10 cellular contexts compared by ENCODE assay signal in genomic region chr2:6777626-6778025, GRCh38.
"Had no signal": no experiment of that assay in that cellular context is flagged by ENCODE, and none has a peak within 500 bp of the region (broad histone marks: within the 10 kb centered on the region; RNA-seq: fewer than 3 reads in every experiment).

No MANE protein-coding gene starts in this region.

- H3K4me3 ChIP-seq: GM23248, HAP-1 had no signal

- DNase-seq: GM23248, GOT3, H7, HFFc6, KBM-7 had no signal

- H3K27ac Mint-ChIP-seq: HFFc6, IgD-negative memory B cell had no signal

- ATAC-seq: HCT116, HepG2 had no signal

- H3K9me3 ChIP-seq: HAP-1 had no signal

- H3K9me3 Mint-ChIP-seq: IgD-negative memory B cell had no signal

- H3K4me3 Mint-ChIP-seq: HFFc6 had no signal

- H3K27ac ChIP-seq: GM23248, HL-60 had no signal

- H3K36me3 Mint-ChIP-seq: IgD-negative memory B cell had no signal

- H3K4me1 ChIP-seq: HAP-1 had no signal

- H2AFZ ChIP-seq: GM23248 had no signal

- H3K36me3 ChIP-seq: HAP-1 had no signal

- H3K9ac ChIP-seq: GM23248 had no signal
